ENCODE assay signal across 1 cellular context in the genomic region with DNA sequence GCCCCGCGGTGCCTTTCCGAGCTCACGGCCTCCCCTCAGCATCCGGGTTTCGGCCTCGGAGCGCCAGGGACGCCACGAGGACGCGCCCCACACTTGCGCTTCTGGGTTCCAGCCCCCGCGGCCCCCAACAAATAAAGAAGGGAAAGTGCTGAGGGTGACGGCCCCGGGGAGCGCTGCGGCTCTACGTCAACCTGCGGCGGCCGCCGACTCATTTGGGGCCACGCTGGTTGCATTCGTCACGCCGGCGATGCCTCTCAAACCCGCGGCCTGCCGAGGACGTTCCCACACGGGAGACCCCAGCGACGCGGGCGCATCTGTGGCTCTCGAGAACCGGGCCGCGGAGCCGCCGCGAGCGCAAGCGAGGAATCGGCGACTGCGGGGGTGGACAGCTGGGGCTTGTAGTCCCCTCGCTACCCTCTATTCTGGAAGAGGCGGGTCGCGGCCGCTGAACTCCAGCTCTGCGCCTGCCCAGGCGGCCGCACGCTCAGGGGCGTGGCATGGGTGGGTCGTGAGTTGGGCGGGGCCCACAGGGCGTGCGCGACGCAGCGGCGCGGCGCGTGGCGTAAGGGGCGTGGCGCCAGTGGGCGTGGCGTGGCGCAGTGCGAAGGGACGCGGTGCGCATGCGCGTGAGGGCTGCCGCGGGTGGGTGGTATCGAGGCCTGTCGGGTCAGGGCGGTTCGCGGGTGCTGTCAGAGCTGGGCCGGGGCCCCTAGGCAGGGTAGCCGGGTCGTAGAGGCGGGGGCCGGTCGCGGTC.
A peak's percentile ranks its signal among the peaks of the same experiment; 100 is the strongest.
TF ChIP-seq lines count a peak whose summit lies in the region.

A gene with protein sequence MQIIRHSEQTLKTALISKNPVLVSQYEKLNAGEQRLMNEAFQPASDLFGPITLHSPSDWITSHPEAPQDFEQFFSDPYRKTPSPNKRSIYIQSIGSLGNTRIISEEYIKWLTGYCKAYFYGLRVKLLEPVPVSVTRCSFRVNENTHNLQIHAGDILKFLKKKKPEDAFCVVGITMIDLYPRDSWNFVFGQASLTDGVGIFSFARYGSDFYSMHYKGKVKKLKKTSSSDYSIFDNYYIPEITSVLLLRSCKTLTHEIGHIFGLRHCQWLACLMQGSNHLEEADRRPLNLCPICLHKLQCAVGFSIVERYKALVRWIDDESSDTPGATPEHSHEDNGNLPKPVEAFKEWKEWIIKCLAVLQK (plus strand): TSS at position 599 of the 754 bp plus-strand sequence. CDS start 2,145 bp downstream, outside the sequence.

TF ChIP-seq in HepG2, 621 proteins besides CTCF, POLR2A, EP300 and RAD21 (continued from another document and continues in another):
- TF ChIP-seq, protein P1, sequence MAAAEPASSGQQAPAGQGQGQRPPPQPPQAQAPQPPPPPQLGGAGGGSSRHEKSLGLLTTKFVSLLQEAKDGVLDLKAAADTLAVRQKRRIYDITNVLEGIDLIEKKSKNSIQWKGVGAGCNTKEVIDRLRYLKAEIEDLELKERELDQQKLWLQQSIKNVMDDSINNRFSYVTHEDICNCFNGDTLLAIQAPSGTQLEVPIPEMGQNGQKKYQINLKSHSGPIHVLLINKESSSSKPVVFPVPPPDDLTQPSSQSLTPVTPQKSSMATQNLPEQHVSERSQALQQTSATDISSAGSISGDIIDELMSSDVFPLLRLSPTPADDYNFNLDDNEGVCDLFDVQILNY (CRISPR knock-in tag; conservative IDR thresholded peaks at IDR 0.05), result no peak; the same call in 1 of the 2 replicates
- TF ChIP-seq, protein P2, sequence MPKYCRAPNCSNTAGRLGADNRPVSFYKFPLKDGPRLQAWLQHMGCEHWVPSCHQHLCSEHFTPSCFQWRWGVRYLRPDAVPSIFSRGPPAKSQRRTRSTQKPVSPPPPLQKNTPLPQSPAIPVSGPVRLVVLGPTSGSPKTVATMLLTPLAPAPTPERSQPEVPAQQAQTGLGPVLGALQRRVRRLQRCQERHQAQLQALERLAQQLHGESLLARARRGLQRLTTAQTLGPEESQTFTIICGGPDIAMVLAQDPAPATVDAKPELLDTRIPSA (CRISPR knock-in tag; IDR thresholded peaks at IDR 0.05; ENCODE audit: borderline replicate concordance), result peak; percentile 45; the same call in 1 of the 2 replicates
- peak; percentile 56; the same call in 1 of the 2 replicates for TF ChIP-seq ZBTB44 (CRISPR knock-in tag; IDR thresholded peaks at IDR 0.05)
- TF ChIP-seq ZSCAN31 (CRISPR knock-in tag; IDR thresholded peaks at IDR 0.05; ENCODE audit: low read depth), result no peak; the same call in 1 of the 2 replicates
- no peak for TF ChIP-seq MTF1 (CRISPR knock-in tag; IDR thresholded peaks at IDR 0.05)
- TF ChIP-seq ETV5 (CRISPR knock-in tag; IDR thresholded peaks at IDR 0.05; ENCODE audit: borderline replicate concordance), result peak; percentile 55
- peak; percentile 34; the same call in 1 of the 2 replicates for TF ChIP-seq FOSL2 (CRISPR knock-in tag; IDR thresholded peaks at IDR 0.05)
- TF ChIP-seq TAF1 (CRISPR knock-in tag; IDR thresholded peaks at IDR 0.05), result peak; percentile 95
- TF ChIP-seq SIN3A (IDR thresholded peaks at IDR 0.05; ENCODE audit: borderline replicate concordance, low read depth, low read length), result peak; percentile 17; the same call in 1 of the 2 replicates
- TF ChIP-seq, protein P3, sequence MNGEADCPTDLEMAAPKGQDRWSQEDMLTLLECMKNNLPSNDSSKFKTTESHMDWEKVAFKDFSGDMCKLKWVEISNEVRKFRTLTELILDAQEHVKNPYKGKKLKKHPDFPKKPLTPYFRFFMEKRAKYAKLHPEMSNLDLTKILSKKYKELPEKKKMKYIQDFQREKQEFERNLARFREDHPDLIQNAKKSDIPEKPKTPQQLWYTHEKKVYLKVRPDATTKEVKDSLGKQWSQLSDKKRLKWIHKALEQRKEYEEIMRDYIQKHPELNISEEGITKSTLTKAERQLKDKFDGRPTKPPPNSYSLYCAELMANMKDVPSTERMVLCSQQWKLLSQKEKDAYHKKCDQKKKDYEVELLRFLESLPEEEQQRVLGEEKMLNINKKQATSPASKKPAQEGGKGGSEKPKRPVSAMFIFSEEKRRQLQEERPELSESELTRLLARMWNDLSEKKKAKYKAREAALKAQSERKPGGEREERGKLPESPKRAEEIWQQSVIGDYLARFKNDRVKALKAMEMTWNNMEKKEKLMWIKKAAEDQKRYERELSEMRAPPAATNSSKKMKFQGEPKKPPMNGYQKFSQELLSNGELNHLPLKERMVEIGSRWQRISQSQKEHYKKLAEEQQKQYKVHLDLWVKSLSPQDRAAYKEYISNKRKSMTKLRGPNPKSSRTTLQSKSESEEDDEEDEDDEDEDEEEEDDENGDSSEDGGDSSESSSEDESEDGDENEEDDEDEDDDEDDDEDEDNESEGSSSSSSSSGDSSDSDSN (CRISPR knock-in tag; IDR thresholded peaks at IDR 0.05), result peak; percentile 89; the same call in 1 of the 2 replicates
- no peak for TF ChIP-seq NR1H2 (CRISPR knock-in tag; IDR thresholded peaks at IDR 0.05; ENCODE audit: borderline replicate concordance, low read depth)
- TF ChIP-seq DMAP1 (CRISPR knock-in tag; IDR thresholded peaks at IDR 0.05), result peak; percentile 94
- TF ChIP-seq, protein P4, sequence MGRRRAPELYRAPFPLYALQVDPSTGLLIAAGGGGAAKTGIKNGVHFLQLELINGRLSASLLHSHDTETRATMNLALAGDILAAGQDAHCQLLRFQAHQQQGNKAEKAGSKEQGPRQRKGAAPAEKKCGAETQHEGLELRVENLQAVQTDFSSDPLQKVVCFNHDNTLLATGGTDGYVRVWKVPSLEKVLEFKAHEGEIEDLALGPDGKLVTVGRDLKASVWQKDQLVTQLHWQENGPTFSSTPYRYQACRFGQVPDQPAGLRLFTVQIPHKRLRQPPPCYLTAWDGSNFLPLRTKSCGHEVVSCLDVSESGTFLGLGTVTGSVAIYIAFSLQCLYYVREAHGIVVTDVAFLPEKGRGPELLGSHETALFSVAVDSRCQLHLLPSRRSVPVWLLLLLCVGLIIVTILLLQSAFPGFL (CRISPR knock-in tag; IDR thresholded peaks at IDR 0.05), result no peak
- TF ChIP-seq ZNF343 (CRISPR knock-in tag; IDR thresholded peaks at IDR 0.05), result no peak
- TF ChIP-seq ZNF652 (CRISPR knock-in tag; IDR thresholded peaks at IDR 0.05; ENCODE audit: borderline replicate concordance, low read depth), result no peak
- no peak for TF ChIP-seq ZNF510 (CRISPR knock-in tag; IDR thresholded peaks at IDR 0.05; ENCODE audit: low read depth)
- peak; percentile 10; the same call in 1 of the 2 replicates for TF ChIP-seq ZBTB14 (CRISPR knock-in tag; IDR thresholded peaks at IDR 0.05)
- TF ChIP-seq YEATS4 (CRISPR knock-in tag; IDR thresholded peaks at IDR 0.05; ENCODE audit: borderline replicate concordance), result peak; percentile 93
- no peak for TF ChIP-seq MAFF (IDR thresholded peaks at IDR 0.05; ENCODE audit: low read depth, low read length)
- no peak for TF ChIP-seq NBN (conservative IDR thresholded peaks at IDR 0.05)
- TF ChIP-seq ZFP1 (CRISPR knock-in tag; IDR thresholded peaks at IDR 0.05), result peak; percentile 61; the same call in 1 of the 2 replicates
- TF ChIP-seq, protein P5, sequence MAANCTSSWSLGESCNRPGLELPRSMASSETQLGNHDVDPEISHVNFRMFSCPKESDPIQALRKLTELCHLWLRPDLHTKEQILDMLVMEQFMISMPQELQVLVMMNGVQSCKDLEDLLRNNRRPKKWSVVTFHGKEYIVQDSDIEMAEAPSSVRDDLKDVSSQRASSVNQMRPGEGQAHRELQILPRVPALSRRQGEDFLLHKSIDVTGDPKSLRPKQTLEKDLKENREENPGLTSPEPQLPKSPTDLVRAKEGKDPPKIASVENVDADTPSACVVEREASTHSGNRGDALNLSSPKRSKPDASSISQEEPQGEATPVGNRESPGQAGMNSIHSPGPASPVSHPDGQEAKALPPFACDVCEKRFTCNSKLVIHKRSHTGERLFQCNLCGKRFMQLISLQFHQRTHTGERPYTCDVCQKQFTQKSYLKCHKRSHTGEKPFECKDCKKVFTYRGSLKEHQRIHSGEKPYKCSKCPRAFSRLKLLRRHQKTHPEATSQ (CRISPR knock-in tag; IDR thresholded peaks at IDR 0.05; ENCODE audit: borderline replicate concordance), result no peak; the same call in 1 of the 2 replicates
- TF ChIP-seq IRF9 (CRISPR knock-in tag; IDR thresholded peaks at IDR 0.05; ENCODE audit: borderline replicate concordance), result peak; percentile 74; the same call in 1 of the 2 replicates
- peak; percentile 82 for TF ChIP-seq BCL3 (CRISPR knock-in tag; IDR thresholded peaks at IDR 0.05)
- peak; percentile 96 for TF ChIP-seq ZNF883 (CRISPR knock-in tag; IDR thresholded peaks at IDR 0.05; ENCODE audit: not compliant biosample characterization)
- TF ChIP-seq KLF6 (CRISPR knock-in tag; IDR thresholded peaks at IDR 0.05), result peak; percentile 97
- TF ChIP-seq, protein P6, sequence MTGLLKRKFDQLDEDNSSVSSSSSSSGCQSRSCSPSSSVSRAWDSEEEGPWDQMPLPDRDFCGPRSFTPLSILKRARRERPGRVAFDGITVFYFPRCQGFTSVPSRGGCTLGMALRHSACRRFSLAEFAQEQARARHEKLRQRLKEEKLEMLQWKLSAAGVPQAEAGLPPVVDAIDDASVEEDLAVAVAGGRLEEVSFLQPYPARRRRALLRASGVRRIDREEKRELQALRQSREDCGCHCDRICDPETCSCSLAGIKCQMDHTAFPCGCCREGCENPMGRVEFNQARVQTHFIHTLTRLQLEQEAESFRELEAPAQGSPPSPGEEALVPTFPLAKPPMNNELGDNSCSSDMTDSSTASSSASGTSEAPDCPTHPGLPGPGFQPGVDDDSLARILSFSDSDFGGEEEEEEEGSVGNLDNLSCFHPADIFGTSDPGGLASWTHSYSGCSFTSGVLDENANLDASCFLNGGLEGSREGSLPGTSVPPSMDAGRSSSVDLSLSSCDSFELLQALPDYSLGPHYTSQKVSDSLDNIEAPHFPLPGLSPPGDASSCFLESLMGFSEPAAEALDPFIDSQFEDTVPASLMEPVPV (CRISPR knock-in tag; IDR thresholded peaks at IDR 0.05), result peak; percentile 98
- no peak; the same call in 1 of the 2 replicates for TF ChIP-seq HNF4G (IDR thresholded peaks at IDR 0.05; ENCODE audit: borderline replicate concordance, low read depth, low read length)
- TF ChIP-seq HNF4G (CRISPR knock-in tag; IDR thresholded peaks at IDR 0.05; ENCODE audit: borderline replicate concordance, low read depth), result peak; percentile 52; the same call in 1 of the 2 replicates
- TF ChIP-seq, protein P7, sequence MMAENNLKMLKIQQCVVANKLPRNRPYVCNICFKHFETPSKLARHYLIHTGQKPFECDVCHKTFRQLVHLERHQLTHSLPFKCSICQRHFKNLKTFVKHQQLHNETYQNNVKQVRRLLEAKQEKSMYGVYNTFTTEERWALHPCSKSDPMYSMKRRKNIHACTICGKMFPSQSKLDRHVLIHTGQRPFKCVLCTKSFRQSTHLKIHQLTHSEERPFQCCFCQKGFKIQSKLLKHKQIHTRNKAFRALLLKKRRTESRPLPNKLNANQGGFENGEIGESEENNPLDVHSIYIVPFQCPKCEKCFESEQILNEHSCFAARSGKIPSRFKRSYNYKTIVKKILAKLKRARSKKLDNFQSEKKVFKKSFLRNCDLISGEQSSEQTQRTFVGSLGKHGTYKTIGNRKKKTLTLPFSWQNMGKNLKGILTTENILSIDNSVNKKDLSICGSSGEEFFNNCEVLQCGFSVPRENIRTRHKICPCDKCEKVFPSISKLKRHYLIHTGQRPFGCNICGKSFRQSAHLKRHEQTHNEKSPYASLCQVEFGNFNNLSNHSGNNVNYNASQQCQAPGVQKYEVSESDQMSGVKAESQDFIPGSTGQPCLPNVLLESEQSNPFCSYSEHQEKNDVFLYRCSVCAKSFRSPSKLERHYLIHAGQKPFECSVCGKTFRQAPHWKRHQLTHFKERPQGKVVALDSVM (CRISPR knock-in tag; IDR thresholded peaks at IDR 0.05), result peak; percentile 56
- TF ChIP-seq ZFP62 (CRISPR knock-in tag; IDR thresholded peaks at IDR 0.05), result no peak
- TF ChIP-seq CHD2 (IDR thresholded peaks at IDR 0.05; ENCODE audit: low read depth, low read length), result peak; percentile 42; the same call in 1 of the 2 replicates
- TF ChIP-seq ZNF724P (CRISPR knock-in tag; IDR thresholded peaks at IDR 0.05; ENCODE audit: borderline replicate concordance), result no peak; the same call in 1 of the 2 replicates
